1 cellular context compared by ENCODE assay signal in the genomic region with DNA sequence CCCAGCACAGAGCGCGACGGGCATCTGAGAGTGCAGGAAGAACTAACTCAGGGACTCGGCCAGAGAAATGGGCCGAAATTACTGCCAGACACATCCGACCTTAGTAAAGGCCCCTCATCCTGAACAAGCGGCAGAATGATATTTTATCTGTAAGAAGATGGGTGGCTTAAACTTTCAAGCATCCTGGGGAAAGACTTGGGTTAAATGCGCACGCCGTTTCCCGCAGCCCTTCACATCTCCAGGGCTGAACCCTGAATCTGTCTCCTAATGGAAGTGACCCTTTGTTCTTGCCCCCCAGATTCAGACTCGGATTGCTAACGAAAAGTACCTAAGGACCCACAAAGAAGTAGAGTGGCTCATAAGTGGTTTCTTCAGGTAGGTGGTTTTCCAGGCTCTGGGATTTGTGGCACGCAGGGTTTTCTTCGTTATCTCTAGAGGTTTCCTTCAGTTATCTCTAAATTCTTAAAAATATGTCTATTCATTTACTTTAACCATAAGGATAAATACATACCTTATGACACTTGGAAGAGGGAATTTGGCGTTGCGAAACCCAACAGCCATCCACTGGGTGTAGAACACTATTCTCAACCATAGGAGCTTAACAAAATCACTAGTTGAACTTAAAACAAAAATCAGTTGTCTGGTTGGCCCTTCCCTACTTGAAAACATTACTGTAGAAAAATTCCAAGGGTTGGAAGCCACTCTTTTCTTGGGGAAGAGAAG.
TF ChIP-seq lines count a peak whose summit lies in the region.

No MANE protein-coding gene starts in this region.

TF ChIP-seq in IMR-90, 13 proteins besides CTCF, POLR2A, EP300 and RAD21:
- TF ChIP-seq, protein P1, sequence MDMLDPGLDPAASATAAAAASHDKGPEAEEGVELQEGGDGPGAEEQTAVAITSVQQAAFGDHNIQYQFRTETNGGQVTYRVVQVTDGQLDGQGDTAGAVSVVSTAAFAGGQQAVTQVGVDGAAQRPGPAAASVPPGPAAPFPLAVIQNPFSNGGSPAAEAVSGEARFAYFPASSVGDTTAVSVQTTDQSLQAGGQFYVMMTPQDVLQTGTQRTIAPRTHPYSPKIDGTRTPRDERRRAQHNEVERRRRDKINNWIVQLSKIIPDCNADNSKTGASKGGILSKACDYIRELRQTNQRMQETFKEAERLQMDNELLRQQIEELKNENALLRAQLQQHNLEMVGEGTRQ (IDR thresholded peaks at IDR 0.05; ENCODE audit: low read depth, low read length) = no peak
- TF ChIP-seq BHLHE40 (IDR thresholded peaks at IDR 0.05; ENCODE audit: low read depth, low read length) (no peak), CEBPB (IDR thresholded peaks at IDR 0.05; ENCODE audit: low read depth, low read length) (peak; percentile 74), FOS (IDR thresholded peaks at IDR 0.05; ENCODE audit: low read depth, low read length) (no peak), SMC3 (IDR thresholded peaks at IDR 0.05; ENCODE audit: low read depth, low read length) (no peak)
- TF ChIP-seq, protein P2, sequence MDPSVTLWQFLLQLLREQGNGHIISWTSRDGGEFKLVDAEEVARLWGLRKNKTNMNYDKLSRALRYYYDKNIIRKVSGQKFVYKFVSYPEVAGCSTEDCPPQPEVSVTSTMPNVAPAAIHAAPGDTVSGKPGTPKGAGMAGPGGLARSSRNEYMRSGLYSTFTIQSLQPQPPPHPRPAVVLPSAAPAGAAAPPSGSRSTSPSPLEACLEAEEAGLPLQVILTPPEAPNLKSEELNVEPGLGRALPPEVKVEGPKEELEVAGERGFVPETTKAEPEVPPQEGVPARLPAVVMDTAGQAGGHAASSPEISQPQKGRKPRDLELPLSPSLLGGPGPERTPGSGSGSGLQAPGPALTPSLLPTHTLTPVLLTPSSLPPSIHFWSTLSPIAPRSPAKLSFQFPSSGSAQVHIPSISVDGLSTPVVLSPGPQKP (IDR thresholded peaks at IDR 0.05; ENCODE audit: borderline replicate concordance, low read depth, low read length) = no peak
